Comparison of ENCODE assay signal across 8 cellular contexts in genomic region chr11:47552086-47552580, GRCh38. TPM values are rescaled to one million over a fixed set of nuclear protein-coding genes. Genes with fewer than 3 reads are reported as not detected.
DNase-seq lines count a peak whose midpoint lies in the region; ATAC-seq and TF ChIP-seq lines count a peak whose summit lies in the region.

No MANE protein-coding gene starts in this region.

- no peaks in the 10 kb centered on the region for H3K9me3 ChIP-seq in PC-3 (ENCODE audit: low read length)

- peaks cover 46% of the 10 kb centered on the region for H3K36me3 Mint-ChIP-seq in Calu3 (ENCODE audit: insufficient read depth, unreplicated experiment)

- peak; percentile 8 for ATAC-seq in GM21825 (IDR thresholded peaks at IDR 0.05; ENCODE audit: unreplicated experiment)
- ATAC-seq in PC-3, result peak; percentile 1
- ATAC-seq in HG02798 (IDR thresholded peaks at IDR 0.05; ENCODE audit: poor library complexity, unreplicated experiment), result no peak

- peak; percentile 35 for DNase-seq in Calu3
- DNase-seq in PC-3, result peak; percentile 25
- DNase-seq in brain microvascular endothelial cell, result peak; percentile 19
- peak; percentile 69 for DNase-seq in iris pigment epithelial cell (ENCODE audit: low read depth)
- DNase-seq in stimulated activated CD4-positive, alpha-beta T cell treated with anti-CD3 and anti-CD28 coated beads, Interleukin-2, amount 100 ng/mL, for 48 hours, result peak; percentile 15 to 24
- no peak for DNase-seq in H4 (ENCODE audit: low spot score)

- H3K27ac Mint-ChIP-seq in Calu3 (ENCODE audit: unreplicated experiment), result peak overlapping the region; percentile 85

- no peaks in the 10 kb centered on the region for H3K27me3 Mint-ChIP-seq in Calu3 (ENCODE audit: unreplicated experiment)

- H3K9ac ChIP-seq in PC-3 (ENCODE audit: low read length), result peak overlapping the region; percentile 98

- peaks cover 12% of the 10 kb centered on the region for H3K4me1 ChIP-seq in PC-3 (ENCODE audit: insufficient read depth, low read length)

- H2AFZ ChIP-seq in PC-3 (ENCODE audit: low read length), result peak overlapping the region; percentile 49

- TF ChIP-seq CTCF in Calu3 (IDR thresholded peaks at IDR 0.05; ENCODE audit: unreplicated experiment) (no peak), PC-3 (conservative IDR thresholded peaks at IDR 0.05; ENCODE audit: low read depth, low read length) (no peak), brain microvascular endothelial cell (IDR thresholded peaks at IDR 0.05; ENCODE audit: low read depth, low read length, missing control alignments) (no peak)

- no peaks in the 10 kb centered on the region for H3K9me2 ChIP-seq in PC-3 (replicated peaks; ENCODE audit: low read length)

- POLR2A ChIA-PET in PC-3 (lab: Charles Lee; ENCODE audit: unreplicated experiment), result no interaction called here

- H3K4me3 ChIP-seq in PC-3 (ENCODE audit: low read length), result peak overlapping the region; percentile 93
- peak overlapping the region; percentile 99 for H3K4me3 ChIP-seq in brain microvascular endothelial cell (ENCODE audit: low read depth, low read length)

- CTCF ChIA-PET in Calu3 (lab: Charles Lee) (interaction anchor here (0.6 to 1.7 kb wide), 7 partner anchors 14 to 90 kb away, joined by 3 to 7 read pairs (median 4); no protein-coding TSS in a partner anchor), PC-3 (lab: Charles Lee) (no interaction called here)

- H3K9me3 Mint-ChIP-seq in Calu3 (ENCODE audit: low read depth, unreplicated experiment), result no peaks in the 10 kb centered on the region

- H3K27me3 ChIP-seq in PC-3 (ENCODE audit: low read length), result no peaks in the 10 kb centered on the region
- H3K27me3 ChIP-seq in brain microvascular endothelial cell (replicated peaks), result no peaks in the 10 kb centered on the region

- H3K27ac ChIP-seq in PC-3 (ENCODE audit: low read length) (peak overlapping the region; percentile 75), brain microvascular endothelial cell (peak overlapping the region; percentile 63)

- H3K4me3 Mint-ChIP-seq in Calu3 (ENCODE audit: low read depth, unreplicated experiment), result peak overlapping the region; percentile 90

- in situ Hi-C loops in brain microvascular endothelial cell (cut with HindIII; ENCODE audit: low pct_ligation_motif_present, low sequenced_read_pairs), result no loop called here

- H3K36me3 ChIP-seq in PC-3 (ENCODE audit: low read depth, low read length) (peaks cover 12% of the 10 kb centered on the region; the same call in 1 of the 2 replicates), brain microvascular endothelial cell (replicated peaks) (no peaks in the 10 kb centered on the region)

- peaks cover 59% of the 10 kb centered on the region for H3K79me2 ChIP-seq in PC-3 (ENCODE audit: low read length)

- peaks cover 17% of the 10 kb centered on the region for H3K4me1 Mint-ChIP-seq in Calu3 (ENCODE audit: low read depth, unreplicated experiment)

- H3F3A ChIP-seq in PC-3 (ENCODE audit: low read length, unreplicated experiment), result no peaks in the 10 kb centered on the region

- H4K20me1 ChIP-seq in PC-3 (ENCODE audit: low read length), result peaks cover 32% of the 10 kb centered on the region

- BruUV-seq in Calu3 (replicated peaks; lab: Mats Ljungman, UMichigan) (no TSS peak), PC-3 (replicated peaks; lab: Mats Ljungman, UMichigan) (no TSS peak)

- peak overlapping the region; percentile 86 for H3K4me2 ChIP-seq in PC-3 (ENCODE audit: low read length)

- intact Hi-C loops in Calu3 (cut with micrococcal nuclease; ENCODE audit: unreplicated experiment), result loop anchor here (5.0 kb wide), 1 partner anchor 45 kb away; no protein-coding TSS in a partner anchor
- intact Hi-C loops in PC-3 (cut with micrococcal nuclease), result no loop called here

RNA-seq across cellular contexts. Expression of gene CELF1, which starts 0.8 kb away (rescaled TPM):
- 150 and 157 TPM in 2 replicates for total RNA-seq in Calu3 (2022)
- total RNA-seq in PC-3 (2014; rRNA removed), result 80.1 and 92.7 TPM in 2 replicates
- total RNA-seq in H4 (2014; rRNA removed; shearing (Covaris generic)), result 52.1 and 58.8 TPM in 2 replicates

RNA-seq across cellular contexts. Expression of gene PTPMT1, which starts 13.3 kb away (rescaled TPM):
- 49.0 and 49.7 TPM in 2 replicates for total RNA-seq in Calu3 (2022)
- total RNA-seq in PC-3 (2014; rRNA removed), result 167 and 212 TPM in 2 replicates
- total RNA-seq in H4 (2014; rRNA removed; shearing (Covaris generic)), result 108 and 137 TPM in 2 replicates

RNA-seq across cellular contexts. Expression of gene KBTBD4, which starts 26.6 kb away (rescaled TPM):
- total RNA-seq in Calu3 (2022) (14.0 and 14.6 TPM in 2 replicates), PC-3 (2014; rRNA removed) (9.2 and 9.8 TPM in 2 replicates)
- total RNA-seq in H4 (2014; rRNA removed; shearing (Covaris generic)), result 30.8 and 35.5 TPM in 2 replicates

RNA-seq across cellular contexts. Expression of gene NDUFS3, which starts 26.7 kb away (rescaled TPM):
- 104 and 107 TPM in 2 replicates for total RNA-seq in Calu3 (2022)
- total RNA-seq in PC-3 (2014; rRNA removed), result 120 and 166 TPM in 2 replicates
- total RNA-seq in H4 (2014; rRNA removed; shearing (Covaris generic)), result 94.6 and 122 TPM in 2 replicates

RNA-seq across cellular contexts. Expression of gene FAM180B, which starts 34.3 kb away (rescaled TPM):
- total RNA-seq in Calu3 (2022), result not detected in 2 replicates
- total RNA-seq in PC-3 (2014; rRNA removed), result not detected in 2 replicates
- not detected in 2 replicates for total RNA-seq in H4 (2014; rRNA removed; shearing (Covaris generic))
